Comparison of ENCODE assay signal across 10 cellular contexts in genomic region chr2:23545391-23545790, GRCh38.
DNase-seq lines count a peak whose midpoint lies in the region; ATAC-seq lines count a peak whose summit lies in the region.
"Had no signal": no experiment of that assay in that cellular context is flagged by ENCODE, and none has a peak within 500 bp of the region (broad histone marks: within the 10 kb centered on the region; RNA-seq: fewer than 3 reads in every experiment).

No MANE protein-coding gene starts in this region.

- peaks cover 35% of the 10 kb centered on the region for H3K4me1 ChIP-seq in skeletal muscle satellite cell (ENCODE audit: control insufficient read depth, insufficient read depth, low read length)

- DNase-seq in NCI-H345 (lab: John Stamatoyannopoulos, UW) (peak; percentile 68), NCI-H345 treated with DMSO at 0.1 percent for 48 hours (lab: John Stamatoyannopoulos, UW; ENCODE audit: unreplicated experiment) (no peak), MG63 (peak; percentile 83), cerebellar cortex (ENCODE audit: low spot score) (peak; percentile 17), NCI-H146 (lab: John Stamatoyannopoulos, UW) (no peak)
- no peak for DNase-seq in stimulated activated naive CD4-positive, alpha-beta T cell treated with Interleukin-2 at 50 U/mL for 16 hours (lab: John Stamatoyannopoulos, UW)
- DNase-seq: ovary, SIG-M5 had no signal

- ATAC-seq in GM18498 (IDR thresholded peaks at IDR 0.05; ENCODE audit: unreplicated experiment): no peak

- H3K4me3 ChIP-seq in MG63 (no peak overlapping the region), skeletal muscle satellite cell (ENCODE audit: low read length) (no peak overlapping the region)
- H3K4me3 ChIP-seq: ovary had no signal

- H3K36me3 ChIP-seq in MG63 (no peaks in the 10 kb centered on the region), skeletal muscle satellite cell (ENCODE audit: insufficient read depth, low read length) (no peaks in the 10 kb centered on the region)
- H3K36me3 ChIP-seq: ovary had no signal

- H3K9me3 ChIP-seq in MG63: no peaks in the 10 kb centered on the region
- no peaks in the 10 kb centered on the region for H3K9me3 ChIP-seq in skeletal muscle satellite cell (replicated peaks; ENCODE audit: low read length)
- H3K9me3 ChIP-seq: ovary had no signal

- peak overlapping the region; percentile 34 for H3K4me2 ChIP-seq in skeletal muscle satellite cell (ENCODE audit: low read length)

- H3K27me3 ChIP-seq in MG63 (no peaks in the 10 kb centered on the region), skeletal muscle satellite cell (ENCODE audit: control insufficient read depth, insufficient read depth, low read length) (no peaks in the 10 kb centered on the region)
- H3K27me3 ChIP-seq: ovary had no signal

- H3K9ac ChIP-seq in skeletal muscle satellite cell (ENCODE audit: low read depth, low read length): peak overlapping the region; percentile 75

Comparison
In these comparisons a context has a peak if more than half of its experiments do, and no peak if none do; other contexts are left out.
1. DNase-seq: peak in NCI-H345 (single experiment), MG63 (single experiment) and cerebellar cortex (single experiment); none in NCI-H345 treated with DMSO at 0.1 percent for 48 hours (single experiment), NCI-H146 (single experiment) and stimulated activated naive CD4-positive, alpha-beta T cell treated with Interleukin-2 at 50 U/mL for 16 hours (single experiment).